In the genomic region with DNA sequence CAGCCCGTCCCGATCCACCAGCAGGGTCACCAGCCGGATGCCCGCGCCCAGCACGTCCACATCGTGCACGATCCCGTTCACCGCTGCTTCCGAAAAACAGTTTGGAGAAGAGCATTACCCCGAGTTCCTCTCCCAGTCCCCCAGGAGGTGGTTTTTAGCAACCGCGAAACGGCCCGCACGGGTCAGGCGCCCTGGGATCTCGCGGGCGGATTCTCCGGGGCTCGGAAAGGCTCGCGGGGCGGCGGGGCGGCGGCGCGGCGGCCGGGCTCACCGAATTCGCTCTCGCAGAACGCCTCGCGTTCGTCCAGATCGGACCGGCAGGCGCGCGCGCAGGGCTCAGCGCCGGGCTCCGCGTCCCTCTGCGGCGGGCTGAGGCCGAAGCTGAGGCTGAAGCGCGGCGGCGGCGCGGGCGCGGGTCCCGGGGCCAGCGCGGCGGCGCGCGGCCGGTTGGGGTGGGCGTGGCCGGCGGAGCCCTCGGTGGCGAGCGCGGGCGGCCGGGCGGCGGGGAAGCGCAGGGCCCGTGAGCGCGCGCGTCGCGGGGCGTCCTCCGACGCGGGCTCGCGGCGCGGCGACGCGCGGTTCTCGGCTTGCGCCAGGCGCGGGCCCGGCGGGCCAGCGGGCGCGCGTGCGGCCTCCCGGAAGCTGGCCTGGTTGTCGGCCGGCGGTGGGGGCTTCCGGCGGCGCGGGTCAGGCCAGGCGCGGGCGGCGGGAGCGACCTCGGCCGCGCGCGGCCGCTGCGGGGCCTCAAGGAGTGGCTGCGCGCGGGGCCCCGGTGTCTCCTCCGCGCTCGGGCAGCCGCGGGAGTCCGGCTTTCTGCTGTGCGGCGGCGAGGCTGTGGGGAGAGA, we compare ENCODE assay signal across 8 cellular contexts. TPM values are rescaled to one million over a fixed set of nuclear protein-coding genes. Genes with fewer than 3 reads are reported as not detected.
DNase-seq lines count a peak whose midpoint lies in the region; ATAC-seq and TF ChIP-seq lines count a peak whose summit lies in the region.

No MANE protein-coding gene starts in this region.

- TF ChIP-seq CTCF in AG09309 (IDR thresholded peaks at IDR 0.05; ENCODE audit: control insufficient read depth, insufficient read depth, low read depth, low read length, missing control alignments) (peak; percentile 4), liver (IDR thresholded peaks at IDR 0.05; ENCODE audit: low read depth, low read length, missing input control) (no peak)

- H3K27me3 ChIP-seq in liver (ENCODE audit: control insufficient read depth in 4 of 4, insufficient read depth in 4 of 4, low read length in 3 of 4), result no peaks in the 10 kb centered on the region

- H3K9me3 Mint-ChIP-seq in activated CD4-positive, alpha-beta T cell treated with anti-CD3 and anti-CD28 coated beads, Interleukin-2, amount 10 ng/mL, durations not matched to agents 24 days and 14 days, result no peaks in the 10 kb centered on the region
- H3K9me3 Mint-ChIP-seq in dendritic cell treated with granulocyte-macrophage colony-stimulating factor and Interleukin-4, amounts not matched to agents 40 ng/mL and 50 ng/mL, for 4 days, result no peaks in the 10 kb centered on the region

- DNase-seq in AG09309 (ENCODE audit: low read depth) (no peak), NCI-H345 treated with DMSO at 0.1 percent for 48 hours (lab: John Stamatoyannopoulos, UW; ENCODE audit: unreplicated experiment) (peak; percentile 71)
- DNase-seq in activated CD4-positive, alpha-beta T cell treated with anti-CD3 and anti-CD28 coated beads, Interleukin-2, amount 10 ng/mL, durations not matched to agents 24 days and 14 days, result peak; percentile 93
- peak; percentile 59 to 72 for DNase-seq in stimulated activated CD4-positive, alpha-beta T cell treated with anti-CD3 and anti-CD28 coated beads, Interleukin-2, amount 100 ng/mL, for 48 hours

- H3K9me3 ChIP-seq in liver (ENCODE audit: control insufficient read depth in 4 of 4, low read length in 3 of 4), result no peaks in the 10 kb centered on the region

- H3K27ac ChIP-seq in liver (ENCODE audit: low read depth in 1 of 2, low read length in 2 of 2), result peak overlapping the region; percentile 97 to 98

- peak overlapping the region; percentile 93 for H3K4me3 Mint-ChIP-seq in activated CD4-positive, alpha-beta T cell treated with anti-CD3 and anti-CD28 coated beads, Interleukin-2, amount 10 ng/mL, durations not matched to agents 24 days and 14 days
- H3K4me3 Mint-ChIP-seq in dendritic cell treated with granulocyte-macrophage colony-stimulating factor and Interleukin-4, amounts not matched to agents 40 ng/mL and 50 ng/mL, for 4 days, result peak overlapping the region; percentile 88

- H3K27me3 Mint-ChIP-seq in activated CD4-positive, alpha-beta T cell treated with anti-CD3 and anti-CD28 coated beads, Interleukin-2, amount 10 ng/mL, durations not matched to agents 24 days and 14 days, result peaks cover 24% of the 10 kb centered on the region
- peaks cover 28% of the 10 kb centered on the region for H3K27me3 Mint-ChIP-seq in dendritic cell treated with granulocyte-macrophage colony-stimulating factor and Interleukin-4, amounts not matched to agents 40 ng/mL and 50 ng/mL, for 4 days

- H3K27ac Mint-ChIP-seq in activated CD4-positive, alpha-beta T cell treated with anti-CD3 and anti-CD28 coated beads, Interleukin-2, amount 10 ng/mL, durations not matched to agents 24 days and 14 days, result peak overlapping the region; percentile 93
- peak overlapping the region; percentile 89 for H3K27ac Mint-ChIP-seq in dendritic cell treated with granulocyte-macrophage colony-stimulating factor and Interleukin-4, amounts not matched to agents 40 ng/mL and 50 ng/mL, for 4 days

- H3K4me1 ChIP-seq in liver (ENCODE audit: control insufficient read depth in 4 of 4, insufficient read depth in 4 of 4, low read length in 3 of 4), result peaks cover 4 to 28% (median 18%) of the 10 kb centered on the region in 4 donors

- peak overlapping the region; percentile 85 for H3K4me3 ChIP-seq in AG09309 (ENCODE audit: control insufficient read depth, low read depth, low read length)
- H3K4me3 ChIP-seq in liver (ENCODE audit: low read depth in 1 of 3, low read length in 3 of 3), result peak overlapping the region; percentile 67 to 77 (median 67)

- H3K4me1 Mint-ChIP-seq in activated CD4-positive, alpha-beta T cell treated with anti-CD3 and anti-CD28 coated beads, Interleukin-2, amount 10 ng/mL, durations not matched to agents 24 days and 14 days, result peaks cover 35% of the 10 kb centered on the region
- H3K4me1 Mint-ChIP-seq in dendritic cell treated with granulocyte-macrophage colony-stimulating factor and Interleukin-4, amounts not matched to agents 40 ng/mL and 50 ng/mL, for 4 days (ENCODE audit: low read depth), result peaks cover 38% of the 10 kb centered on the region

- peak; percentile 79 for ATAC-seq in GM18907 (IDR thresholded peaks at IDR 0.05; ENCODE audit: unreplicated experiment)
- peak; percentile 70 for ATAC-seq in HG03108 (IDR thresholded peaks at IDR 0.05; ENCODE audit: unreplicated experiment)

- TF ChIP-seq RAD21 in liver (IDR thresholded peaks at IDR 0.05), result no peak

- H3K9ac ChIP-seq in liver (ENCODE audit: low read depth in 1 of 2, low read length in 2 of 2), result peak overlapping the region; percentile 36 to 74

- peaks cover 12% of the 10 kb centered on the region for H3K36me3 Mint-ChIP-seq in activated CD4-positive, alpha-beta T cell treated with anti-CD3 and anti-CD28 coated beads, Interleukin-2, amount 10 ng/mL, durations not matched to agents 24 days and 14 days (ENCODE audit: low read depth)
- H3K36me3 Mint-ChIP-seq in dendritic cell treated with granulocyte-macrophage colony-stimulating factor and Interleukin-4, amounts not matched to agents 40 ng/mL and 50 ng/mL, for 4 days (ENCODE audit: low read depth), result peaks cover 35% of the 10 kb centered on the region

- under 1% methylated on average over 144 of the region's 144 CpGs for WGBS in liver

- no peaks in the 10 kb centered on the region for H3K36me3 ChIP-seq in liver (ENCODE audit: control insufficient read depth in 4 of 4, insufficient read depth in 3 of 4, low read depth in 1 of 4, low read length in 3 of 4)

- intact Hi-C loops in activated CD4-positive, alpha-beta T cell treated with anti-CD3 and anti-CD28 coated beads, Interleukin-2, amount 10 ng/mL, durations not matched to agents 24 days and 14 days (cut with micrococcal nuclease), result loop anchor here (1.0 to 10.0 kb wide), 3 partner anchors 27 to 1331 kb away; a partner anchor contains a TSS
- intact Hi-C loops in dendritic cell treated with granulocyte-macrophage colony-stimulating factor and Interleukin-4, amounts not matched to agents 40 ng/mL and 50 ng/mL, for 4 days (cut with micrococcal nuclease), result loop anchor here (2.0 kb wide), 1 partner anchor 17 kb away; no protein-coding TSS in a partner anchor

TF ChIP-seq in liver, 16 proteins besides CTCF, POLR2A, EP300 and RAD21:
- TF ChIP-seq HNF4G (IDR thresholded peaks at IDR 0.05) (no peak), YY1 (IDR thresholded peaks at IDR 0.05) (no peak), GABPA (IDR thresholded peaks at IDR 0.05 in 1 of 2, conservative IDR thresholded peaks at IDR 0.05 in 1 of 2) (peak in 1 of 2 donors; percentile 34)
TF ChIP-seq in liver: peak in this region for 1.

RNA-seq across cellular contexts. Expression of a gene that starts 2.9 kb away (rescaled TPM):
- total RNA-seq in activated CD4-positive, alpha-beta T cell treated with anti-CD3 and anti-CD28 coated beads, Interleukin-2, amount 10 ng/mL, durations not matched to agents 24 days and 14 days, result 26.6 and 28.0 TPM in 2 replicates
- 10 to 100 TPM in 1 of 2 donors, 1 to 10 TPM in 1; 6.4 to 13.4 TPM for total RNA-seq in liver
- polyA plus RNA-seq in liver, result 10 to 100 TPM in 1 of 2 donors, 1 to 10 TPM in 1; 9.3 to 10.3 TPM

RNA-seq across cellular contexts. Expression of a gene that starts 42.2 kb away (rescaled TPM):
- total RNA-seq in activated CD4-positive, alpha-beta T cell treated with anti-CD3 and anti-CD28 coated beads, Interleukin-2, amount 10 ng/mL, durations not matched to agents 24 days and 14 days, result 210 and 240 TPM in 2 replicates
- 10 to 100 TPM; 10.5 to 61.1 TPM for total RNA-seq in liver
- 10 to 100 TPM; 15.4 to 20.2 TPM for polyA plus RNA-seq in liver
